Comparison of ENCODE assay signal across 37 cellular contexts in the genomic region with DNA sequence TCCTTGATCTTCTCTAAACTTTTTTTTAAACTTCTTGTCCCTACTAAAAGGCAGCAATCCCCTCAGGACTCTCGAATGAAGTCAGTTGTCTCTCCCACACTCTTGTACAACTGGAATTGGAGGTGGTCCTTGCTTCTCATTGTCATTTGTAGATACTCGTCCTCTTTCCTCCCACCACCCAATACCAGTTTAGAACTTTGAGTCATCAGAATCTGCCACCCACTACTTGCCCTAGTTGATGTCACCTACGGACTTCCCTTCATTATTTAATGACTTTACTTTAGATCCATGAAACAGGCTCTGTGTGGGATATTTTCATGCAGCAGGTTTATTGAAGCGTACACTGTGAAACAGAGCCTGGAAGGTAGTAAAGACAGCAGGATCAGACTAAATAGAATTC. TPM values are rescaled to one million over a fixed set of nuclear protein-coding genes. Genes with fewer than 3 reads are reported as not detected.
"Had no signal": no experiment of that assay in that cellular context is flagged by ENCODE, and none has a peak within 500 bp of the region (broad histone marks: within the 10 kb centered on the region; RNA-seq: fewer than 3 reads in every experiment).

No MANE protein-coding gene starts in this region.

- DNase-seq: Karpas-422, Kasumi-1, MG63, MM.1S, MV-4-11, NCI-H1048, NCI-H1092, NCI-H1092 treated with DMSO at 0.1 percent for 48 hours, NCI-H1105 treated with DMSO at 0.1 percent for 48 hours, NCI-H1417, NCI-H1417 treated with DMSO at 0.1 percent for 48 hours, NCI-H1436, NCI-H1436 treated with DMSO at 0.1 percent for 48 hours, NCI-H146, NCI-H1694, NCI-H1694 treated with DMSO at 0.1 percent for 48 hours, NCI-H187, NCI-H187 treated with DMSO at 0.1 percent for 48 hours, NCI-H1930, NCI-H2029, NCI-H2029 treated with DMSO at 0.1 percent for 48 hours, NCI-H2081, NCI-H2081 treated with DMSO at 0.1 percent for 48 hours, NCI-H2107, NCI-H2171, NCI-H2171 treated with DMSO at 0.1 percent for 48 hours, NCI-H2227 treated with DMSO at 0.1 percent for 48 hours, NCI-H226, NCI-H345, NCI-H446, NCI-H446 treated with DMSO at 0.1 percent for 48 hours, NCI-H510A, NCI-H510A treated with DMSO at 0.1 percent for 48 hours had no signal

- H3K9me3 ChIP-seq: MG63 had no signal

- H3K36me3 ChIP-seq: MG63 had no signal

- H3K27me3 ChIP-seq: MG63 had no signal

- H3K4me3 ChIP-seq: MG63 had no signal

RNA-seq across cellular contexts. Expression of gene LHFPL3, which starts 28.6 kb away (rescaled TPM):
- total RNA-seq: LHCN-M2, M059J, MCF 10A, NCI-H460 had no signal
